9 cellular contexts compared by ENCODE assay signal in the genomic region with DNA sequence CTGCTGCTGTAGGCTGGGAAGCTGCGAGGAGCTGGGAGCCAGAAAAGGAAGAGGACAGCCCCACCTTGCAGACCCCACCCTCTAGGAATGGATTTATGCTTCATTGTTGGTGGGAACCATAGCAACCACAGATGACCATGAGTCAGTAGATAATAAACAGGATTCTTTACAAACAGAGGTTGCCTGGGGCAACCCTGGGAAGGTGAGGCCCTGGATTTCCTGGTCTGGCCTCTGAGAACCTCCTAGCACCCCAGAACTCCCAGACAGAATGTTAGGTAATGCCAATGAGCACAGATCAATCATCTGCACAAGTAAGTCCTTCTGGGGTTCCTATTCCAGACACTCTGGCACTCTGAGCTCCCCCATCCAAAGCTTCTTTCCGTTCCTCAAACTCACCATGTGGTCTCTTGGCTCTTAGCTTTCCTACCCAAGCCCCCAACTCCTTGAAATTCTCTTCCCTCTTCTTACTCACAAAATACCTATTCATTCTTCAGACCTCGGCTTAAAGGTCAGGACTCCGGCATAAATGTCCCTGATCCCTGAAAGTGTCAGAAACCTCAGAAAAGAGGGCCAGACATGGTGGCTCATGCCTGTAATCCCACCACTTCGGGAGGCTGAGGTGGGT. TPM values are rescaled to one million over a fixed set of nuclear protein-coding genes. Genes with fewer than 3 reads are reported as not detected.
DNase-seq lines count a peak whose midpoint lies in the region; ATAC-seq and TF ChIP-seq lines count a peak whose summit lies in the region.
"Had no signal": no experiment of that assay in that cellular context is flagged by ENCODE, and none has a peak within 500 bp of the region (broad histone marks: within the 10 kb centered on the region; RNA-seq: fewer than 3 reads in every experiment).

No MANE protein-coding gene starts in this region.

- WGBS in GM23248 (ENCODE audit: low coverage in 1 of 2, low lambda C conversion rate in 2 of 2, missing lambda C conversion rate in 2 of 2), 2 experiments = 58 to 66% methylated on average over 5 of the region's 5 CpGs
- WGBS in psoas muscle, 3 donors = 70 to 80% (median 74%) methylated on average over 5 of the region's 5 CpGs

- H3K36me3 ChIP-seq in GM23248 (ENCODE audit: low read depth) (no peaks in the 10 kb centered on the region), PC-3 (ENCODE audit: low read depth, low read length) (no peaks in the 10 kb centered on the region), psoas muscle (ENCODE audit: insufficient read depth in 1 of 2, low read depth in 1 of 2) (no peaks in the 10 kb centered on the region), uterus (no peaks in the 10 kb centered on the region)

- H3K4me2 ChIP-seq in GM23248 (ENCODE audit: unreplicated experiment) (no peak overlapping the region), PC-3 (ENCODE audit: low read length) (peak overlapping the region; percentile 45; the same call in 1 of the 2 replicates)

- BruUV-seq in PC-3 (replicated peaks; lab: Mats Ljungman, UMichigan) = TSS peak; percentile 85

- H3K9me3 ChIP-seq in GM23248 (ENCODE audit: low read depth) (no peaks in the 10 kb centered on the region), PC-3 (ENCODE audit: low read length) (no peaks in the 10 kb centered on the region), psoas muscle (no peaks in the 10 kb centered on the region), uterus (no peaks in the 10 kb centered on the region)

- H3K79me2 ChIP-seq in GM23248 (ENCODE audit: insufficient read depth) = no peaks in the 10 kb centered on the region
- no peaks in the 10 kb centered on the region for H3K79me2 ChIP-seq in PC-3 (ENCODE audit: low read length)

- no peak overlapping the region for H3K27ac ChIP-seq in GM23248
- peak overlapping the region; percentile 90 for H3K27ac ChIP-seq in PC-3 (ENCODE audit: low read length)
- no peak overlapping the region for H3K27ac ChIP-seq in psoas muscle
- peak overlapping the region in 1 of 2 donors; percentile 33 for H3K27ac ChIP-seq in uterus

- peak; percentile 73 for ATAC-seq in PC-3
- ATAC-seq in psoas muscle = peak; percentile 28 to 55 (median 47)
- ATAC-seq in GM21529 (IDR thresholded peaks at IDR 0.05; ENCODE audit: unreplicated experiment) = no peak

- in situ Hi-C loops in GM23248 (cut with MboI) = no loop called here

- no peaks in the 10 kb centered on the region for H3K27me3 ChIP-seq in GM23248 (replicated peaks; ENCODE audit: insufficient read depth)
- H3K27me3 ChIP-seq in PC-3 (ENCODE audit: low read length) = no peaks in the 10 kb centered on the region
- H3K27me3 ChIP-seq in psoas muscle (ENCODE audit: insufficient read depth in 3 of 3, low read length in 2 of 3) = no peaks in the 10 kb centered on the region
- H3K27me3 ChIP-seq in uterus = no peaks in the 10 kb centered on the region

- no peak overlapping the region for H3K4me3 ChIP-seq in GM23248
- no peak overlapping the region for H3K4me3 ChIP-seq in PC-3 (ENCODE audit: low read length)
- H3K4me3 ChIP-seq in fibroblast of pulmonary artery (replicated peaks; ENCODE audit: low read depth, low read length) = no peak overlapping the region
- no peak overlapping the region for H3K4me3 ChIP-seq in psoas muscle
- H3K4me3 ChIP-seq in uterus = no peak overlapping the region

- H3F3A ChIP-seq in GM23248 (ENCODE audit: insufficient read depth) = peaks cover 26% of the 10 kb centered on the region; the same call in 1 of the 2 replicates
- H3F3A ChIP-seq in PC-3 (ENCODE audit: low read length, unreplicated experiment) = no peaks in the 10 kb centered on the region

- H4K20me1 ChIP-seq in GM23248 (ENCODE audit: insufficient read depth) = no peaks in the 10 kb centered on the region
- H4K20me1 ChIP-seq in PC-3 (ENCODE audit: low read length) = no peaks in the 10 kb centered on the region

- DNase-seq in GM23248 (peak; percentile 93), PC-3 (peak; percentile 88), fibroblast of pulmonary artery (ENCODE audit: low read depth) (peak; percentile 94), psoas muscle (no peak), uterus (no peak), SKM-1 (lab: John Stamatoyannopoulos, UW; ENCODE audit: unreplicated experiment) (no peak), NCI-H2107 (lab: John Stamatoyannopoulos, UW) (no peak)

- H3K9me2 ChIP-seq in GM23248 (ENCODE audit: insufficient read depth) (no peaks in the 10 kb centered on the region), PC-3 (replicated peaks; ENCODE audit: low read length) (no peaks in the 10 kb centered on the region)

- no peak overlapping the region for H2AFZ ChIP-seq in GM23248
- no peak overlapping the region for H2AFZ ChIP-seq in PC-3 (ENCODE audit: low read length)

- CTCF ChIA-PET in PC-3 (lab: Charles Lee) = interaction anchor here (0.7 kb wide), 1 partner anchor 8 kb away, joined by 3 read pairs; no protein-coding TSS in a partner anchor

- intact Hi-C loops in PC-3 (cut with micrococcal nuclease) = loop anchor here (5.0 kb wide), 1 partner anchor 42 kb away; no protein-coding TSS in a partner anchor
- intact Hi-C loops in psoas muscle (cut with DNase I) = no loop called here
- intact Hi-C loops in uterus (cut with DNase I; ENCODE audit: low total_unique reads) = no loop called here

- POLR2A ChIA-PET in PC-3 (lab: Charles Lee; ENCODE audit: unreplicated experiment) = interaction anchor here (0.6 to 1.0 kb wide), 6 partner anchors 9 to 95 kb away, joined by 3 to 13 read pairs (median 3); no protein-coding TSS in a partner anchor

- TF ChIP-seq CTCF in PC-3 (conservative IDR thresholded peaks at IDR 0.05; ENCODE audit: low read depth, low read length) (no peak), fibroblast of pulmonary artery (IDR thresholded peaks at IDR 0.05; ENCODE audit: low read length, missing control alignments) (no peak), psoas muscle (IDR thresholded peaks at IDR 0.05) (no peak), uterus (IDR thresholded peaks at IDR 0.05) (no peak)

- H3K4me1 ChIP-seq in GM23248 (ENCODE audit: insufficient read depth) (peaks cover 30% of the 10 kb centered on the region), PC-3 (ENCODE audit: insufficient read depth, low read length) (peaks cover 47% of the 10 kb centered on the region), psoas muscle (no peaks in the 10 kb centered on the region), uterus (no peaks in the 10 kb centered on the region)

- no peak for TF ChIP-seq POLR2A in uterus (IDR thresholded peaks at IDR 0.05)

- H3K9ac ChIP-seq in GM23248 (peak overlapping the region; percentile 60), PC-3 (ENCODE audit: low read length) (peak overlapping the region; percentile 72)

RNA-seq across cellular contexts. Expression of a gene that starts 15.2 kb away (rescaled TPM):
- total RNA-seq in GM23248 (2014; rRNA removed; shearing (Covaris generic)) = not detected in 2 replicates
- polyA plus RNA-seq in GM23248 (2016; fragmentation: Nextera tagmentation; extraction: Ambion mirVana) (0.30 TPM in 1 of 2 replicates, not detected in the other), psoas muscle (under 1 TPM in 2 of 3 donors, not detected in 1; 0.20 to 0.39 TPM)
- total RNA-seq in PC-3 (2014; rRNA removed) (18.0 and 18.4 TPM in 2 replicates), psoas muscle (not detected), uterus (1 to 10 TPM in 2 of 4 donors, under 1 TPM in 1, not detected in 1; 0.29 to 1.9 (median 1.7) TPM)
- total RNA-seq: T-helper 2 cell treated with Interferon-gamma antibody and Interleukin-4, amounts not matched to agents 100 ng/mL and 5 ng/mL, for 36 hours had no signal

RNA-seq across cellular contexts. Expression of a gene that starts 46.6 kb away (rescaled TPM):
- 247 and 343 TPM in 2 replicates for total RNA-seq in GM23248 (2014; rRNA removed; shearing (Covaris generic))
- polyA plus RNA-seq in GM23248 (2016; fragmentation: Nextera tagmentation; extraction: Ambion mirVana) (183 and 197 TPM in 2 replicates), psoas muscle (100 to 1,000 TPM in 1 of 3 donors, 10 to 100 TPM in 2; 53.7 to 117 (median 65.4) TPM)
- total RNA-seq in PC-3 (2014; rRNA removed) (95.1 and 97.4 TPM in 2 replicates), psoas muscle (100 to 1,000 TPM in 3 of 4 donors, 10 to 100 TPM in 1; 38.8 to 224 (median 127) TPM), uterus (100 to 1,000 TPM in 3 of 4 donors, 10 to 100 TPM in 1; 71.8 to 297 (median 174) TPM)

Comparison
In these comparisons a context has a peak if more than half of its experiments do, and no peak if none do; other contexts are left out.
1. DNase-seq: peak in GM23248 (single experiment), PC-3 (single experiment) and fibroblast of pulmonary artery (single experiment); none in psoas muscle (0 of 2), uterus (0 of 2), SKM-1 (single experiment) and NCI-H2107 (single experiment).